In genomic region chr21:32390537-32391224, GRCh38 we compare ENCODE assay signal across 8 cellular contexts. TPM values are rescaled to one million over a fixed set of nuclear protein-coding genes. Genes with fewer than 3 reads are reported as not detected.
DNase-seq lines count a peak whose midpoint lies in the region; ATAC-seq, FAIRE-seq and TF ChIP-seq lines count a peak whose summit lies in the region.
"Not testable (repeated sequence)": the region's sequence is repeated elsewhere in the genome, so short reads cannot be mapped to it uniquely, and the experiment has no call there.

No MANE protein-coding gene starts in this region.

- H3K36me3 Mint-ChIP-seq in HFFc6 (ENCODE audit: low read depth), result peaks cover 26% of the 10 kb centered on the region
- peaks cover 29% of the 10 kb centered on the region for H3K36me3 Mint-ChIP-seq in activated CD8-positive, alpha-beta T cell treated with anti-CD3 and anti-CD28 coated beads for 36 hours (ENCODE audit: low read depth)
- H3K36me3 Mint-ChIP-seq in activated T-helper 1 cell treated with anti-CD3 and anti-CD28 coated beads, Interleukin-12 subunit alpha, Interleukin-12 subunit beta, Interleukin-2, Interleukin-4 antibody, amounts not matched to agents 30 ng/mL and 10 ng/mL and 1 ng/mL, durations not matched to agents 14 hours and 24 hours and 36 hours (ENCODE audit: low read depth), result peaks cover 16% of the 10 kb centered on the region
- H3K36me3 Mint-ChIP-seq in activated naive CD4-positive, alpha-beta T cell treated with anti-CD3 and anti-CD28 coated beads, Interleukin-2, amount 50 U/mL, for 24 hours, result peaks cover 17% of the 10 kb centered on the region
- peaks cover 34% of the 10 kb centered on the region for H3K36me3 Mint-ChIP-seq in activated naive CD8-positive, alpha-beta T cell treated with anti-CD3 and anti-CD28 coated beads, Interleukin-2, amount 50 U/mL, for 24 hours (ENCODE audit: low read depth)
- H3K36me3 Mint-ChIP-seq in progenitor cell of endocrine pancreas (ENCODE audit: insufficient read depth), result not testable (repeated sequence)

- H3K79me2 ChIP-seq in SK-N-SH (ENCODE audit: insufficient read depth), result peaks cover 72% of the 10 kb centered on the region

- peak overlapping the region; percentile 75; the same call in 1 of the 2 replicates for H3K27ac Mint-ChIP-seq in HFFc6
- H3K27ac Mint-ChIP-seq in activated CD8-positive, alpha-beta T cell treated with anti-CD3 and anti-CD28 coated beads for 36 hours; activated T-helper 1 cell treated with anti-CD3 and anti-CD28 coated beads, Interleukin-12 subunit alpha, Interleukin-12 subunit beta, Interleukin-2, Interleukin-4 antibody, amounts not matched to agents 30 ng/mL and 10 ng/mL and 1 ng/mL, durations not matched to agents 14 hours and 24 hours and 36 hours; activated naive CD4-positive, alpha-beta T cell treated with anti-CD3 and anti-CD28 coated beads, Interleukin-2, amount 50 U/mL, for 24 hours; activated naive CD8-positive, alpha-beta T cell treated with anti-CD3 and anti-CD28 coated beads, Interleukin-2, amount 50 U/mL, for 24 hours; progenitor cell of endocrine pancreas: not testable (repeated sequence)

- H3K4me2 ChIP-seq in A549 (peak overlapping the region; percentile 95; the same call in 1 of the 3 replicates), SK-N-SH (peak overlapping the region; percentile 97)

- not testable (repeated sequence) for H3F3A ChIP-seq in SK-N-SH (replicated peaks; ENCODE audit: insufficient read depth)

- not testable (repeated sequence) for H3K9me2 ChIP-seq in SK-N-SH

- not testable (repeated sequence) for H3K27me3 ChIP-seq in SK-N-SH (ENCODE audit: insufficient read depth)

- H3K9me3 ChIP-seq in A549, SK-N-SH: not testable (repeated sequence)

- not testable (repeated sequence) for ATAC-seq in A549; activated CD8-positive, alpha-beta T cell treated with anti-CD3 and anti-CD28 coated beads for 36 hours; activated naive CD8-positive, alpha-beta T cell treated with anti-CD3 and anti-CD28 coated beads, Interleukin-2, amount 50 U/mL, for 24 hours

- not testable (repeated sequence) for TF ChIP-seq POLR2A in A549 (IDR thresholded peaks at IDR 0.05; ENCODE audit: low read length)

- peaks cover 69% of the 10 kb centered on the region for H3K4me1 Mint-ChIP-seq in HFFc6 (ENCODE audit: low read depth)
- H3K4me1 Mint-ChIP-seq in activated CD8-positive, alpha-beta T cell treated with anti-CD3 and anti-CD28 coated beads for 36 hours (ENCODE audit: low read depth), result peaks cover 62% of the 10 kb centered on the region
- H3K4me1 Mint-ChIP-seq in activated T-helper 1 cell treated with anti-CD3 and anti-CD28 coated beads, Interleukin-12 subunit alpha, Interleukin-12 subunit beta, Interleukin-2, Interleukin-4 antibody, amounts not matched to agents 30 ng/mL and 10 ng/mL and 1 ng/mL, durations not matched to agents 14 hours and 24 hours and 36 hours (ENCODE audit: low read depth), result peaks cover 55% of the 10 kb centered on the region
- H3K4me1 Mint-ChIP-seq in activated naive CD4-positive, alpha-beta T cell treated with anti-CD3 and anti-CD28 coated beads, Interleukin-2, amount 50 U/mL, for 24 hours, result peaks cover 51% of the 10 kb centered on the region
- H3K4me1 Mint-ChIP-seq in activated naive CD8-positive, alpha-beta T cell treated with anti-CD3 and anti-CD28 coated beads, Interleukin-2, amount 50 U/mL, for 24 hours, result peaks cover 70% of the 10 kb centered on the region
- not testable (repeated sequence) for H3K4me1 Mint-ChIP-seq in progenitor cell of endocrine pancreas (ENCODE audit: low read depth)

- H3K36me3 ChIP-seq in SK-N-SH (replicated peaks in 1 of 2; ENCODE audit: control insufficient read depth in 1 of 2, insufficient read depth in 2 of 2, low read length in 1 of 2), result peaks cover 5 to 18% of the 10 kb centered on the region in 2 experiments

- not testable (repeated sequence) for H3K9ac ChIP-seq in SK-N-SH

- not testable (repeated sequence) for TF ChIP-seq RAD21 in A549 (conservative IDR thresholded peaks at IDR 0.05 in 1 of 2, IDR thresholded peaks at IDR 0.05 in 1 of 2); SK-N-SH (IDR thresholded peaks at IDR 0.05; ENCODE audit: low read length)

- H3K9me3 Mint-ChIP-seq in HFFc6; activated CD8-positive, alpha-beta T cell treated with anti-CD3 and anti-CD28 coated beads for 36 hours; activated T-helper 1 cell treated with anti-CD3 and anti-CD28 coated beads, Interleukin-12 subunit alpha, Interleukin-12 subunit beta, Interleukin-2, Interleukin-4 antibody, amounts not matched to agents 30 ng/mL and 10 ng/mL and 1 ng/mL, durations not matched to agents 14 hours and 24 hours and 36 hours; activated naive CD4-positive, alpha-beta T cell treated with anti-CD3 and anti-CD28 coated beads, Interleukin-2, amount 50 U/mL, for 24 hours; activated naive CD8-positive, alpha-beta T cell treated with anti-CD3 and anti-CD28 coated beads, Interleukin-2, amount 50 U/mL, for 24 hours; progenitor cell of endocrine pancreas (ENCODE audit: low read depth): not testable (repeated sequence)

- peaks cover 34% of the 10 kb centered on the region for H4K20me1 ChIP-seq in SK-N-SH (ENCODE audit: insufficient read depth)

- not testable (repeated sequence) for TF ChIP-seq CTCF in A549 (IDR thresholded peaks at IDR 0.05); HFFc6 (IDR thresholded peaks at IDR 0.05); SK-N-SH (IDR thresholded peaks at IDR 0.05); activated CD8-positive, alpha-beta T cell treated with anti-CD3 and anti-CD28 coated beads for 36 hours (IDR thresholded peaks at IDR 0.05); progenitor cell of endocrine pancreas (IDR thresholded peaks at IDR 0.05; ENCODE audit: unreplicated experiment)

- DNase-seq in A549 (ENCODE audit: low read depth in 1 of 2, low spot score in 1 of 2); HFFc6; SK-N-SH; activated CD8-positive, alpha-beta T cell treated with anti-CD3 and anti-CD28 coated beads for 36 hours; activated T-helper 1 cell treated with anti-CD3 and anti-CD28 coated beads, Interleukin-12 subunit alpha, Interleukin-12 subunit beta, Interleukin-2, Interleukin-4 antibody, amounts not matched to agents 30 ng/mL and 10 ng/mL and 1 ng/mL, durations not matched to agents 14 hours and 24 hours and 36 hours (ENCODE audit: low spot score); activated naive CD8-positive, alpha-beta T cell treated with anti-CD3 and anti-CD28 coated beads, Interleukin-2, amount 50 U/mL, for 24 hours; progenitor cell of endocrine pancreas (ENCODE audit: low spot score, unreplicated experiment): not testable (repeated sequence)

- H2AFZ ChIP-seq in SK-N-SH (ENCODE audit: low read depth), result not testable (repeated sequence)

- H3K27ac ChIP-seq in A549; SK-N-SH (ENCODE audit: low read depth in 2 of 2, low read length in 1 of 2): not testable (repeated sequence)

- FAIRE-seq in A549 (lab: Jason Lieb, UNC), result not testable (repeated sequence)

- 71% methylated on average over 6 of the region's 11 CpGs for WGBS in A549 (ENCODE audit: missing lambda C conversion rate)
- WGBS in SK-N-SH (ENCODE audit: low lambda C conversion rate), result 84% methylated on average over 11 of the region's 11 CpGs

- not testable (repeated sequence) for H3K4me3 ChIP-seq in A549; SK-N-SH (ENCODE audit: low read depth in 2 of 2, low read length in 1 of 2)

- POLR2A ChIA-PET in A549 (lab: Yijun Ruan, JAX); SK-N-SH (lab: Yijun Ruan, JAX); activated CD8-positive, alpha-beta T cell treated with anti-CD3 and anti-CD28 coated beads for 36 hours (lab: Charles Lee): not testable (repeated sequence)

- not testable (repeated sequence) for TF ChIP-seq EP300 in A549 (IDR thresholded peaks at IDR 0.05); SK-N-SH (IDR thresholded peaks at IDR 0.05; ENCODE audit: borderline replicate concordance in 1 of 2, low read depth in 1 of 2, low read length in 1 of 2)

- CTCF ChIA-PET in A549 (lab: Yijun Ruan, JAX) (interaction anchor here (1.4 to 1.8 kb wide), 2 partner anchors 21 to 210 kb away, joined by 3 to 5 read pairs; no protein-coding TSS in a partner anchor), SK-N-SH (lab: Yijun Ruan, JAX) (interaction anchor here (0.6 kb wide), 1 partner anchor 210 kb away, joined by 4 read pairs; no protein-coding TSS in a partner anchor)
- CTCF ChIA-PET in activated CD8-positive, alpha-beta T cell treated with anti-CD3 and anti-CD28 coated beads for 36 hours (lab: Charles Lee), result not testable (repeated sequence)

- intact Hi-C loops in activated CD8-positive, alpha-beta T cell treated with anti-CD3 and anti-CD28 coated beads for 36 hours (cut with micrococcal nuclease); activated T-helper 1 cell treated with anti-CD3 and anti-CD28 coated beads, Interleukin-12 subunit alpha, Interleukin-12 subunit beta, Interleukin-2, Interleukin-4 antibody, amounts not matched to agents 30 ng/mL and 10 ng/mL and 1 ng/mL, durations not matched to agents 14 hours and 24 hours and 36 hours (cut with micrococcal nuclease): not testable (repeated sequence)

- H3K4me3 Mint-ChIP-seq in HFFc6, result 0 out of 2 replicates have a peak overlapping the region, but pooled peaks have one; percentile 69
- H3K4me3 Mint-ChIP-seq in activated CD8-positive, alpha-beta T cell treated with anti-CD3 and anti-CD28 coated beads for 36 hours, result peak overlapping the region; percentile 86
- peak overlapping the region; percentile 47 for H3K4me3 Mint-ChIP-seq in activated T-helper 1 cell treated with anti-CD3 and anti-CD28 coated beads, Interleukin-12 subunit alpha, Interleukin-12 subunit beta, Interleukin-2, Interleukin-4 antibody, amounts not matched to agents 30 ng/mL and 10 ng/mL and 1 ng/mL, durations not matched to agents 14 hours and 24 hours and 36 hours
- H3K4me3 Mint-ChIP-seq in activated naive CD4-positive, alpha-beta T cell treated with anti-CD3 and anti-CD28 coated beads, Interleukin-2, amount 50 U/mL, for 24 hours, result peak overlapping the region; percentile 92
- peak overlapping the region; percentile 91 for H3K4me3 Mint-ChIP-seq in activated naive CD8-positive, alpha-beta T cell treated with anti-CD3 and anti-CD28 coated beads, Interleukin-2, amount 50 U/mL, for 24 hours
- H3K4me3 Mint-ChIP-seq in progenitor cell of endocrine pancreas (ENCODE audit: low read depth), result peak overlapping the region; percentile 84

- H3K27me3 Mint-ChIP-seq in HFFc6 (ENCODE audit: insufficient read depth); activated CD8-positive, alpha-beta T cell treated with anti-CD3 and anti-CD28 coated beads for 36 hours; activated T-helper 1 cell treated with anti-CD3 and anti-CD28 coated beads, Interleukin-12 subunit alpha, Interleukin-12 subunit beta, Interleukin-2, Interleukin-4 antibody, amounts not matched to agents 30 ng/mL and 10 ng/mL and 1 ng/mL, durations not matched to agents 14 hours and 24 hours and 36 hours (ENCODE audit: insufficient read depth); activated naive CD4-positive, alpha-beta T cell treated with anti-CD3 and anti-CD28 coated beads, Interleukin-2, amount 50 U/mL, for 24 hours; activated naive CD8-positive, alpha-beta T cell treated with anti-CD3 and anti-CD28 coated beads, Interleukin-2, amount 50 U/mL, for 24 hours: not testable (repeated sequence)
- H3K27me3 Mint-ChIP-seq in progenitor cell of endocrine pancreas, result peaks cover 14% of the 10 kb centered on the region

- H3K4me1 ChIP-seq in A549, result peaks cover 47% of the 10 kb centered on the region
- peaks cover 20 to 48% of the 10 kb centered on the region in 2 experiments; a peak in 3 of 4 replicates for H3K4me1 ChIP-seq in SK-N-SH (ENCODE audit: control insufficient read depth in 1 of 2, insufficient read depth in 2 of 2, low read depth in 1 of 2, low read length in 1 of 2)

RNA-seq across cellular contexts. Expression of gene URB1, which starts 2.1 kb away (rescaled TPM):
- polyA plus RNA-seq in A549 (2011; rRNA removed) (8.7 and 9.0 TPM in 2 replicates), A549 (2017; fragmentation: RNase III; extraction: RNeasy Plus Mini Kit Qiagen cat#74134 plus additional on column Dnase treatment) (9.5 to 10.3 TPM (median 10.1 TPM) in 3 replicates), SK-N-SH (2012; rRNA removed) (9.9 and 12.5 TPM in 2 replicates)
- 4.8 and 6.7 TPM in 2 replicates for polyA plus RNA-seq in A549 (2012; cell fraction: cytosol; rRNA removed)
- 14.2 and 16.0 TPM in 2 replicates for polyA plus RNA-seq in A549 (2012; cell fraction: nucleus; rRNA removed)
- 21.2 and 22.7 TPM in 2 replicates for polyA minus RNA-seq in A549 (2011; rRNA and poly(A)+ RNA removed)
- total RNA-seq in HFFc6 (2021; fragmentation: NEBNext Ultra II Directional; extraction: Animal tissue kit (Norgen Biotek cat#: 25700)), result 10 to 100 TPM; 18.4 to 27.0 (median 22.4) TPM
- 4.7 and 6.4 TPM in 2 replicates for polyA plus RNA-seq in SK-N-SH (2012; cell fraction: cytosol; rRNA removed)
- polyA plus RNA-seq in SK-N-SH (2012; cell fraction: nucleus; rRNA removed), result 19.7 and 25.3 TPM in 2 replicates
- 10 to 100 TPM; 30.9 to 31.8 TPM for total RNA-seq in activated CD8-positive, alpha-beta T cell treated with anti-CD3 and anti-CD28 coated beads for 36 hours
- total RNA-seq in activated T-helper 1 cell treated with anti-CD3 and anti-CD28 coated beads, Interleukin-12 subunit alpha, Interleukin-12 subunit beta, Interleukin-2, Interleukin-4 antibody, amounts not matched to agents 30 ng/mL and 10 ng/mL and 1 ng/mL, durations not matched to agents 14 hours and 24 hours and 36 hours, result 42.1 and 42.8 TPM in 2 replicates
- 17.0 and 17.1 TPM in 2 replicates for total RNA-seq in progenitor cell of endocrine pancreas

RNA-seq across cellular contexts. Expression of gene EVA1C, which starts 21.8 kb away (rescaled TPM):
- polyA plus RNA-seq in A549 (2011; rRNA removed) (41.1 and 45.5 TPM in 2 replicates), A549 (2017; fragmentation: RNase III; extraction: RNeasy Plus Mini Kit Qiagen cat#74134 plus additional on column Dnase treatment) (42.3 to 50.4 TPM (median 48.0 TPM) in 3 replicates), SK-N-SH (2012; rRNA removed) (9.5 and 10.1 TPM in 2 replicates)
- polyA plus RNA-seq in A549 (2012; cell fraction: cytosol; rRNA removed), result 14.5 and 15.7 TPM in 2 replicates
- 13.0 and 15.6 TPM in 2 replicates for polyA plus RNA-seq in A549 (2012; cell fraction: nucleus; rRNA removed)
- 22.8 and 29.4 TPM in 2 replicates for polyA minus RNA-seq in A549 (2011; rRNA and poly(A)+ RNA removed)
- 10 to 100 TPM in 4 of 6 experiments, 1 to 10 TPM in 2; 2.7 to 13.8 (median 11.3) TPM for total RNA-seq in HFFc6 (2021; fragmentation: NEBNext Ultra II Directional; extraction: Animal tissue kit (Norgen Biotek cat#: 25700))
- 9.0 and 9.9 TPM in 2 replicates for polyA plus RNA-seq in SK-N-SH (2012; cell fraction: cytosol; rRNA removed)
- polyA plus RNA-seq in SK-N-SH (2012; cell fraction: nucleus; rRNA removed), result 11.5 and 12.6 TPM in 2 replicates
- total RNA-seq in activated CD8-positive, alpha-beta T cell treated with anti-CD3 and anti-CD28 coated beads for 36 hours, result 10 to 100 TPM; 11.1 to 13.7 TPM
- 6.2 and 7.6 TPM in 2 replicates for total RNA-seq in activated T-helper 1 cell treated with anti-CD3 and anti-CD28 coated beads, Interleukin-12 subunit alpha, Interleukin-12 subunit beta, Interleukin-2, Interleukin-4 antibody, amounts not matched to agents 30 ng/mL and 10 ng/mL and 1 ng/mL, durations not matched to agents 14 hours and 24 hours and 36 hours
- total RNA-seq in progenitor cell of endocrine pancreas, result not detected in 2 replicates
